Comparison of ENCODE assay signal across 10 cellular contexts in the genomic region with DNA sequence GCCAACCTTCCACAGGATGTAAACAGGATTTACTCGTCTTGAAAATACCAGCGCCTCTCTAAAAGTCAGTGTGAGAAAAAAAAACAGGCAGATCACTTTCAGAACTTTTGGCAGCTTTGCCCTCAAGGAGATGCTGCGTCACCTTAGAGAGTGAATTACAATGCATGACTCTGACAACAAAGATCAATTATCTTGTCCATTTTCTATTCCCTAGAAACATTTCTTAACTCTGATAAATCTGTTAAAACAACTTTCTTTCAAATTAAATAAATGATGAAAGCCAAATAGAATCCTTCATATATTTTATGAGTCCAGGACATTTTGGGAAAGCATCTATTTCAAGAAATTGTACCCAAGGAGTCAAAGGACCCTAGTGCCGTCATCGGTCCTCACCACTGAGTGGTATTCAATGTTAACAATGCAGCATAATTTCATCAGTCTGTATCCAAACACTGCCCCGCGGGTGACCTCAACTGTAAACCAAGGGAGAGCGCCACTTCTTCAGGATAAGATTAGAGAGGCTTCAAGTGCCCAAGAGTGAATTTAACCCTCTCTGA.
DNase-seq lines count a peak whose midpoint lies in the region; ATAC-seq lines count a peak whose summit lies in the region.
"Had no signal": no experiment of that assay in that cellular context is flagged by ENCODE, and none has a peak within 500 bp of the region (broad histone marks: within the 10 kb centered on the region; RNA-seq: fewer than 3 reads in every experiment).

No MANE protein-coding gene starts in this region.

- DNase-seq in NCI-H510A treated with DMSO at 0.1 percent for 48 hours (lab: John Stamatoyannopoulos, UW) (peak; percentile 26), NCI-H510A (lab: John Stamatoyannopoulos, UW) (no peak)
- no peak for DNase-seq in activated CD4-positive, alpha-beta T cell treated with anti-CD3 and anti-CD28 coated beads for 48 hours
- DNase-seq: T-helper 1 cell, trophoblast cell had no signal

- no peaks in the 10 kb centered on the region for H3K4me1 ChIP-seq in esophagus (ENCODE audit: control insufficient read depth in 2 of 2, insufficient read depth in 2 of 2, low read length in 1 of 2)
- peaks cover 60% of the 10 kb centered on the region for H3K4me1 ChIP-seq in muscle layer of colon (ENCODE audit: insufficient read depth, low read length)
- H3K4me1 ChIP-seq in urinary bladder (ENCODE audit: insufficient read depth), result peaks cover 1% of the 10 kb centered on the region

- H3K36me3 ChIP-seq in esophagus (ENCODE audit: control insufficient read depth in 2 of 2, insufficient read depth in 2 of 2, low read length in 1 of 2) (no peaks in the 10 kb centered on the region), muscle layer of colon (ENCODE audit: insufficient read depth, low read length) (no peaks in the 10 kb centered on the region), urinary bladder (ENCODE audit: insufficient read depth) (no peaks in the 10 kb centered on the region)

- H3K27ac ChIP-seq in esophagus (ENCODE audit: low read depth in 2 of 2, low read length in 1 of 2), result peak overlapping the region; percentile 37 to 64
- H3K27ac ChIP-seq in muscle layer of colon (ENCODE audit: low read depth, low read length), result peak overlapping the region; percentile 65
- H3K27ac ChIP-seq in urinary bladder (ENCODE audit: low read depth), result peak overlapping the region; percentile 10

- no peak for ATAC-seq in GM19328 (IDR thresholded peaks at IDR 0.05; ENCODE audit: unreplicated experiment)
- ATAC-seq in HG03378 (IDR thresholded peaks at IDR 0.05; ENCODE audit: unreplicated experiment), result no peak

- H3K9me3 ChIP-seq in esophagus (ENCODE audit: control insufficient read depth in 2 of 2, insufficient read depth in 1 of 2, low read depth in 1 of 2, low read length in 1 of 2), result no peaks in the 10 kb centered on the region
- no peaks in the 10 kb centered on the region for H3K9me3 ChIP-seq in muscle layer of colon (ENCODE audit: low read length)

- WGBS in esophagus, 2 donors, result 47 to 53% methylated on average over 8 of the region's 8 CpGs
- WGBS in urinary bladder, result 19% methylated on average over 8 of the region's 8 CpGs

- H3K4me3 ChIP-seq in esophagus (ENCODE audit: low read depth in 1 of 2, low read length in 2 of 2) (no peak overlapping the region), muscle layer of colon (ENCODE audit: low read depth in 1 of 2, low read length in 2 of 2) (peak overlapping the region in 1 of 2 donors; percentile 5), urinary bladder (ENCODE audit: low read depth, low read length) (no peak overlapping the region)

- H3K9ac ChIP-seq in muscle layer of colon (ENCODE audit: low read length), result peak overlapping the region; percentile 26

- H3K27me3 ChIP-seq in esophagus (ENCODE audit: control insufficient read depth in 1 of 2, insufficient read depth in 2 of 2, low read length in 2 of 2) (no peaks in the 10 kb centered on the region), muscle layer of colon (ENCODE audit: control insufficient read depth in 1 of 2, insufficient read depth in 2 of 2, low read length in 2 of 2) (no peaks in the 10 kb centered on the region)

Comparison
In these comparisons a context has a peak if more than half of its experiments do, and no peak if none do; other contexts are left out.
1. H3K27ac ChIP-seq: peak in every context shown above with its lines; median percentile 65 in muscle layer of colon; 50 in esophagus; 10 in urinary bladder.